Comparison of ENCODE assay signal across 8 cellular contexts in genomic region chr21:32403201-32403701, GRCh38. TPM values are rescaled to one million over a fixed set of nuclear protein-coding genes. Genes with fewer than 3 reads are reported as not detected.
DNase-seq lines count a peak whose midpoint lies in the region; ATAC-seq and TF ChIP-seq lines count a peak whose summit lies in the region.

No MANE protein-coding gene starts in this region.

- TF ChIP-seq POLR2A in suprapubic skin (IDR thresholded peaks at IDR 0.05) = no peak

- no peaks in the 10 kb centered on the region for H3K36me3 Mint-ChIP-seq in activated CD8-positive, alpha-beta T cell treated with anti-CD3 and anti-CD28 coated beads for 36 hours (ENCODE audit: low read depth)
- H3K36me3 Mint-ChIP-seq in endodermal cell (ENCODE audit: low read depth) = no peaks in the 10 kb centered on the region

- TF ChIP-seq EP300 in suprapubic skin (IDR thresholded peaks at IDR 0.05) = no peak

- no peaks in the 10 kb centered on the region for H3K9me3 Mint-ChIP-seq in activated CD8-positive, alpha-beta T cell treated with anti-CD3 and anti-CD28 coated beads for 36 hours
- H3K9me3 Mint-ChIP-seq in endodermal cell = no peaks in the 10 kb centered on the region

- peak; percentile 92 for ATAC-seq in activated CD8-positive, alpha-beta T cell treated with anti-CD3 and anti-CD28 coated beads for 36 hours
- ATAC-seq in mucosa of descending colon (peak; percentile 78), HG03442 (IDR thresholded peaks at IDR 0.05; ENCODE audit: unreplicated experiment) (no peak)

- no peak overlapping the region for H3K4me3 Mint-ChIP-seq in activated CD8-positive, alpha-beta T cell treated with anti-CD3 and anti-CD28 coated beads for 36 hours
- no peak overlapping the region for H3K4me3 Mint-ChIP-seq in endodermal cell

- peak; percentile 83 for TF ChIP-seq CTCF in activated CD8-positive, alpha-beta T cell treated with anti-CD3 and anti-CD28 coated beads for 36 hours (IDR thresholded peaks at IDR 0.05)
- TF ChIP-seq CTCF in endodermal cell (conservative IDR thresholded peaks at IDR 0.05) (peak; percentile 91), mucosa of descending colon (IDR thresholded peaks at IDR 0.05) (no peak), suprapubic skin (IDR thresholded peaks at IDR 0.05) (peak; percentile 46 to 49)

- H3K36me3 ChIP-seq in endodermal cell (ENCODE audit: control insufficient read depth, insufficient read depth, low read length) (no peaks in the 10 kb centered on the region), mucosa of descending colon (ENCODE audit: low read depth) (no peaks in the 10 kb centered on the region), suprapubic skin (no peaks in the 10 kb centered on the region)

- DNase-seq in AG08395 (ENCODE audit: low spot score) (peak; percentile 79), H4 (ENCODE audit: low spot score) (peak; percentile 66), NCI-H748 (lab: John Stamatoyannopoulos, UW; ENCODE audit: unreplicated experiment) (peak; percentile 65), endodermal cell (peak; percentile 84), mucosa of descending colon (peak in 1 of 3 donors; percentile 86), suprapubic skin (ENCODE audit: low spot score in 2 of 2) (peak in 1 of 2 donors; percentile 67)
- peak; percentile 78 for DNase-seq in activated CD8-positive, alpha-beta T cell treated with anti-CD3 and anti-CD28 coated beads for 36 hours

- WGBS in endodermal cell (ENCODE audit: insufficient coverage in 1 of 2, insufficient read length in 1 of 2), 2 experiments = 20 to 38% methylated on average over 2 to 5 of the region's 5 CpGs
- 15% methylated on average over 5 of the region's 5 CpGs for WGBS in suprapubic skin

- no peak overlapping the region for H3K4me3 ChIP-seq in endodermal cell (ENCODE audit: low read length)
- no peak overlapping the region for H3K4me3 ChIP-seq in mucosa of descending colon
- no peak overlapping the region for H3K4me3 ChIP-seq in suprapubic skin

- intact Hi-C loops in activated CD8-positive, alpha-beta T cell treated with anti-CD3 and anti-CD28 coated beads for 36 hours (cut with micrococcal nuclease) = loop anchor here (1.0 kb wide), 1 partner anchor 198 kb away; no protein-coding TSS in a partner anchor
- intact Hi-C loops in mucosa of descending colon (cut with DNase I, micrococcal nuclease) = loop anchor here in 1 of 2 donors (10.0 kb wide), 2 partner anchors 172 to 202 kb away; no protein-coding TSS in a partner anchor

- no peak overlapping the region for H3K27ac Mint-ChIP-seq in activated CD8-positive, alpha-beta T cell treated with anti-CD3 and anti-CD28 coated beads for 36 hours
- H3K27ac Mint-ChIP-seq in endodermal cell = no peak overlapping the region

- CTCF ChIA-PET in activated CD8-positive, alpha-beta T cell treated with anti-CD3 and anti-CD28 coated beads for 36 hours (lab: Charles Lee) = interaction anchor here (0.6 to 5.9 kb wide), 24 partner anchors 10 to 422 kb away, joined by 3 to 80 read pairs (median 4); partner anchors contain the start of genes CFAP298, EVA1C, MIS18A and URB1

- POLR2A ChIA-PET in activated CD8-positive, alpha-beta T cell treated with anti-CD3 and anti-CD28 coated beads for 36 hours (lab: Charles Lee) = no interaction called here

- no peak overlapping the region for H3K9ac ChIP-seq in endodermal cell (ENCODE audit: extremely low read depth, low read length, poor library complexity, severe bottlenecking)

- H3K4me1 ChIP-seq in endodermal cell (ENCODE audit: control insufficient read depth, insufficient read depth, low read length) = no peaks in the 10 kb centered on the region
- no peaks in the 10 kb centered on the region for H3K4me1 ChIP-seq in mucosa of descending colon (ENCODE audit: low read depth)
- H3K4me1 ChIP-seq in suprapubic skin = peaks cover 16% of the 10 kb centered on the region

- peaks cover 6% of the 10 kb centered on the region for H3K27me3 Mint-ChIP-seq in activated CD8-positive, alpha-beta T cell treated with anti-CD3 and anti-CD28 coated beads for 36 hours
- H3K27me3 Mint-ChIP-seq in endodermal cell (ENCODE audit: insufficient read depth) = peaks cover 30% of the 10 kb centered on the region

- H3K9me3 ChIP-seq in endodermal cell (ENCODE audit: control insufficient read depth, low read length) (no peaks in the 10 kb centered on the region), mucosa of descending colon (no peaks in the 10 kb centered on the region), suprapubic skin (no peaks in the 10 kb centered on the region)

- H3K4me1 Mint-ChIP-seq in activated CD8-positive, alpha-beta T cell treated with anti-CD3 and anti-CD28 coated beads for 36 hours (ENCODE audit: low read depth) = peaks cover 3% of the 10 kb centered on the region
- H3K4me1 Mint-ChIP-seq in endodermal cell = no peaks in the 10 kb centered on the region

- H3K27ac ChIP-seq in endodermal cell (ENCODE audit: low read depth, low read length) (no peak overlapping the region), suprapubic skin (no peak overlapping the region)

- peaks cover 23% of the 10 kb centered on the region for H3K27me3 ChIP-seq in endodermal cell (ENCODE audit: control insufficient read depth, insufficient read depth, low read length, poor library complexity, severe bottlenecking)
- no peaks in the 10 kb centered on the region for H3K27me3 ChIP-seq in suprapubic skin

RNA-seq across cellular contexts. Expression of gene EVA1C, which starts 9.3 kb away (rescaled TPM):
- 3.8 and 7.9 TPM in 2 replicates for total RNA-seq in H4 (2014; rRNA removed; shearing (Covaris generic))
- 10 to 100 TPM; 11.1 to 13.7 TPM for total RNA-seq in activated CD8-positive, alpha-beta T cell treated with anti-CD3 and anti-CD28 coated beads for 36 hours
- total RNA-seq in endodermal cell (under 1 TPM in 1 of 2 donors, not detected in 1; 0.68 TPM), mucosa of descending colon (10 to 100 TPM; 13.7 to 27.8 (median 15.3) TPM), suprapubic skin (10 to 100 TPM; 57.1 to 98.6 (median 63.2) TPM)
- 1.1 TPM for polyA plus RNA-seq in endodermal cell (2013, experiment 1 of 2)
- polyA plus RNA-seq in endodermal cell (2013, experiment 2 of 2) = 0.95 TPM

RNA-seq across cellular contexts. Expression of gene URB1, which starts 10.4 kb away (rescaled TPM):
- total RNA-seq in H4 (2014; rRNA removed; shearing (Covaris generic)) = 7.3 and 9.8 TPM in 2 replicates
- total RNA-seq in activated CD8-positive, alpha-beta T cell treated with anti-CD3 and anti-CD28 coated beads for 36 hours = 10 to 100 TPM; 30.9 to 31.8 TPM
- 10 to 100 TPM in 1 of 2 donors, 1 to 10 TPM in 1; 9.4 to 14.0 TPM for total RNA-seq in endodermal cell
- 9.7 TPM for polyA plus RNA-seq in endodermal cell (2013, experiment 1 of 2)
- 9.0 TPM for polyA plus RNA-seq in endodermal cell (2013, experiment 2 of 2)
- 10 to 100 TPM in 1 of 3 donors, 1 to 10 TPM in 2; 8.4 to 13.5 (median 8.7) TPM for total RNA-seq in mucosa of descending colon
- total RNA-seq in suprapubic skin = 10 to 100 TPM; 23.7 to 49.4 (median 33.0) TPM
